ENCODE assay signal across 2 cellular contexts in the genomic region with DNA sequence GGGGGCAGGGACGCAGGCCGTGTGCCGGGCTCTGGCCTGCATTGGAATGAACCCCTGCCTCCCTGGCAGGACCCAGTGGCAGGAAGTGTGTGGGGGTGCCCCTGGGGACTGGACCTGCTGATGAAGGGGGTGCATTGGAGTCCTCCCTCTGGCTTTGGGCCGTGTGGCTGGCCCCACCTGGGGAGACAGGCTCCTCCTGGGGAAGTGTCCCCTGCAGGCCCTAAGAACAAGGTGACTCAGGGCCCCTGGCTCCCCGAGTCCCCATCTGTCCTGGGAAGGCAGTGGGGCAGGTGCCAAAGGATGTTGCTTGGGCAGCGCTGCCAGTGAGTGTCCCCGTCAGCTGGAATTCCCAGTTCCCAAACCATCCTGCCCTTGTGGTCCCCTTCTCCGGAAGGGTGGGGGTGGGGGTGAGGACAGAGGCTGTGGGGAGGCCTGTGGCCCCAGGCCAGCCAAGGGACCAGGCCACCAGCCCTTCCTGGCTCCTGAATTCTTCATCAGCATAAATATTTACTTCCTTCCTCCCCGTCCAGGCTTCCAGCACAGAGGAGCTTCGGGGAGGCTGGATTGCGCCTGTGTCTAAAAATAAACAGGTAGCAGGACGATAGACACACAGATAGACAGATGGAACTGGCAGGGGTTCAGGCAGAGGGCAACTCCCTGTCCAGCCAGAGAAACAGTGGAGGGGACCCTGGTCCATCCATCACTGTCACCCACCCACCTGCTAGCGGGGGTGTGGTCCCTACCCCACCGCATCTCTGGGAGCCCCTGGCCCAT.
TF ChIP-seq lines count a peak whose summit lies in the region.

No MANE protein-coding gene starts in this region.

TF ChIP-seq in HCT116, 20 proteins besides CTCF, POLR2A, EP300 and RAD21:
- TF ChIP-seq TCF7L2 (IDR thresholded peaks at IDR 0.05; ENCODE audit: borderline replicate concordance, extremely low read depth, insufficient read depth, insufficient read length): no peak
- TF ChIP-seq EZH2 (IDR thresholded peaks at IDR 0.05): no peak
- TF ChIP-seq FOSL1 (IDR thresholded peaks at IDR 0.05; ENCODE audit: low read depth): no peak
- TF ChIP-seq YY1 (IDR thresholded peaks at IDR 0.05; ENCODE audit: extremely low read depth, insufficient replicate concordance, low read depth, low read length): no peak
- no peak for TF ChIP-seq SIN3A (IDR thresholded peaks at IDR 0.05; ENCODE audit: low read depth)
- TF ChIP-seq CBX3 (IDR thresholded peaks at IDR 0.05; ENCODE audit: low read depth): no peak
- TF ChIP-seq ZNF274 (IDR thresholded peaks at IDR 0.05; ENCODE audit: low read depth, low read length): no peak
- no peak for TF ChIP-seq JUND (IDR thresholded peaks at IDR 0.05)
- no peak for TF ChIP-seq CEBPB (IDR thresholded peaks at IDR 0.05; ENCODE audit: low read depth)

TF ChIP-seq in K562, 482 proteins besides CTCF, POLR2A, EP300 and RAD21:
- TF ChIP-seq ETV1 (tag; conservative IDR thresholded peaks at IDR 0.05; ENCODE audit: low read depth): no peak
- TF ChIP-seq STAG1 (CRISPR knock-in tag; IDR thresholded peaks at IDR 0.05; ENCODE audit: borderline replicate concordance): no peak
- TF ChIP-seq MEIS2 (IDR thresholded peaks at IDR 0.05; ENCODE audit: partially characterized antibody): peak; percentile 35
- TF ChIP-seq EGR1 (conservative IDR thresholded peaks at IDR 0.05): 0 out of 2 replicates have a peak, but pooled peaks have one; percentile 20
- TF ChIP-seq, protein P1, sequence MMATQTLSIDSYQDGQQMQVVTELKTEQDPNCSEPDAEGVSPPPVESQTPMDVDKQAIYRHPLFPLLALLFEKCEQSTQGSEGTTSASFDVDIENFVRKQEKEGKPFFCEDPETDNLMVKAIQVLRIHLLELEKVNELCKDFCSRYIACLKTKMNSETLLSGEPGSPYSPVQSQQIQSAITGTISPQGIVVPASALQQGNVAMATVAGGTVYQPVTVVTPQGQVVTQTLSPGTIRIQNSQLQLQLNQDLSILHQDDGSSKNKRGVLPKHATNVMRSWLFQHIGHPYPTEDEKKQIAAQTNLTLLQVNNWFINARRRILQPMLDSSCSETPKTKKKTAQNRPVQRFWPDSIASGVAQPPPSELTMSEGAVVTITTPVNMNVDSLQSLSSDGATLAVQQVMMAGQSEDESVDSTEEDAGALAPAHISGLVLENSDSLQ (IDR thresholded peaks at IDR 0.05): peak; percentile 54; the same call in 1 of the 2 replicates
- TF ChIP-seq, protein P2, sequence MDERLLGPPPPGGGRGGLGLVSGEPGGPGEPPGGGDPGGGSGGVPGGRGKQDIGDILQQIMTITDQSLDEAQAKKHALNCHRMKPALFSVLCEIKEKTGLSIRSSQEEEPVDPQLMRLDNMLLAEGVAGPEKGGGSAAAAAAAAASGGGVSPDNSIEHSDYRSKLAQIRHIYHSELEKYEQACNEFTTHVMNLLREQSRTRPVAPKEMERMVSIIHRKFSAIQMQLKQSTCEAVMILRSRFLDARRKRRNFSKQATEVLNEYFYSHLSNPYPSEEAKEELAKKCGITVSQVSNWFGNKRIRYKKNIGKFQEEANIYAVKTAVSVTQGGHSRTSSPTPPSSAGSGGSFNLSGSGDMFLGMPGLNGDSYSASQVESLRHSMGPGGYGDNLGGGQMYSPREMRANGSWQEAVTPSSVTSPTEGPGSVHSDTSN (CRISPR knock-in tag; IDR thresholded peaks at IDR 0.05; ENCODE audit: low read depth): no peak
- TF ChIP-seq, protein P2 (tag; conservative IDR thresholded peaks at IDR 0.05; ENCODE audit: low read depth): 0 out of 2 replicates have a peak, but pooled peaks have one; percentile 17
- no peak for TF ChIP-seq HDAC1 (IDR thresholded peaks at IDR 0.05)
- no peak for TF ChIP-seq KDM2B (CRISPR knock-in tag; IDR thresholded peaks at IDR 0.05)
- TF ChIP-seq U2AF2 (optimal IDR thresholded peaks at IDR 0.05; ENCODE audit: low read depth, low read length): no peak
- TF ChIP-seq HNRNPL (IDR thresholded peaks at IDR 0.05; ENCODE audit: low read depth, low read length): no peak
- TF ChIP-seq ZBTB7A (IDR thresholded peaks at IDR 0.05; ENCODE audit: borderline replicate concordance, control insufficient read depth, low read depth, low read length): peak; percentile 18; the same call in 1 of the 2 replicates
- TF ChIP-seq MEF2A (IDR thresholded peaks at IDR 0.05; ENCODE audit: control insufficient read depth, low read depth, low read length): peak; percentile 57; the same call in 1 of the 2 replicates
